ENCODE assay signal across 11 cellular contexts in the genomic region with DNA sequence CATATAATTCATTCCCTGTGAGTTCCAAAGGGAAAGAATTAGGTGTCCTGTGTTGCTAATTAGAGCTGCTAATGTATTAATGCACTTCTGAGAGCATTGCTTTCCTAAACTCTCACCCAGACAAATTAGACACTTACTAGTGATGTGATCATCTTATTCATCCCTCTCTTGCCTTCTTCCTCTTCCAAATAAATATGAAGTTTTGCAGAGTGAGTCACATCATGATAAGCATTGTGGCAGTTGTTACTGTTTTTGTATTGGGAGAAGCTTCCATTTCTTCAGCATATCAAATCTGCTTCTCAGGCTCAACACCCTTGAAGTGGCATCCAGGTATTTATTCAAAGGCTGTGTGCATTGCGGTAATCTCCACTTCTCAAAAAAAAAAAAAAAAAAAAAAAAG. TPM values are rescaled to one million over a fixed set of nuclear protein-coding genes. Genes with fewer than 3 reads are reported as not detected.
DNase-seq lines count a peak whose midpoint lies in the region; ATAC-seq and TF ChIP-seq lines count a peak whose summit lies in the region.
"Had no signal": no experiment of that assay in that cellular context is flagged by ENCODE, and none has a peak within 500 bp of the region (broad histone marks: within the 10 kb centered on the region; RNA-seq: fewer than 3 reads in every experiment).

No MANE protein-coding gene starts in this region.

- H3K4me3 ChIP-seq in foreskin fibroblast (ENCODE audit: low read depth in 1 of 2, low read length in 2 of 2), result no peak overlapping the region

- TF ChIP-seq CTCF in foreskin fibroblast (IDR thresholded peaks at IDR 0.05; ENCODE audit: low read depth, low read length), result no peak
- no peak for TF ChIP-seq CTCF in omental fat pad (IDR thresholded peaks at IDR 0.05)

- ATAC-seq in omental fat pad (ENCODE audit: low FRiP score), result no peak
- no peak for ATAC-seq in HG03175 (IDR thresholded peaks at IDR 0.05; ENCODE audit: unreplicated experiment)

- peak; percentile 62 for DNase-seq in AG08395 (ENCODE audit: low spot score)
- DNase-seq in HT1080 (ENCODE audit: low read depth), result peak; percentile 90
- peak; percentile 28 for DNase-seq in amniotic stem cell (lab: John Stamatoyannopoulos, UW)
- DNase-seq in foreskin fibroblast, result peak; percentile 44 to 69
- no peak for DNase-seq in midbrain (lab: John Stamatoyannopoulos, UW)
- DNase-seq in germinal center (ENCODE audit: low spot score), result no peak
- DNase-seq in omental fat pad (ENCODE audit: low spot score), result no peak
- DNase-seq: activated naive CD8-positive, alpha-beta T cell treated with anti-CD3 and anti-CD28 coated beads, Interleukin-2, amount 10 ng/mL, durations not matched to agents 7 days and 5 days; cortex of kidney; NK-92 treated with Interleukin-12 subunit alpha and Interleukin-12 subunit beta, amount 100 ng/mL, for 24 hours had no signal

RNA-seq across cellular contexts. Expression of a gene that starts 37.3 kb away (rescaled TPM):
- 37.3 and 38.9 TPM in 2 replicates for total RNA-seq in HT1080 (2014; rRNA removed; shearing (Covaris generic))
- polyA plus RNA-seq in HT1080 (2015; cell fraction: cytosol; rRNA removed), result 50.4 and 68.7 TPM in 2 replicates
- 91.3 and 96.3 TPM in 2 replicates for polyA plus RNA-seq in HT1080 (2015; cell fraction: nucleus; rRNA removed)
- total RNA-seq in omental fat pad, result under 1 TPM in 1 of 4 donors, not detected in 3; 0.36 TPM

Comparison
In these comparisons a context has a peak if more than half of its experiments do, and no peak if none do; other contexts are left out.
1. DNase-seq: peak in AG08395 (single experiment), HT1080 (single experiment), amniotic stem cell (single experiment) and foreskin fibroblast (2 of 2); none in midbrain (single experiment), germinal center (single experiment) and omental fat pad (single experiment).
2. RNA of a gene that starts 37.3 kb away (total RNA-seq): 37.3 to 38.9 TPM in HT1080; 0.36 TPM in omental fat pad; every median in the first group is over 10 times any median in the second.